In the genomic region with DNA sequence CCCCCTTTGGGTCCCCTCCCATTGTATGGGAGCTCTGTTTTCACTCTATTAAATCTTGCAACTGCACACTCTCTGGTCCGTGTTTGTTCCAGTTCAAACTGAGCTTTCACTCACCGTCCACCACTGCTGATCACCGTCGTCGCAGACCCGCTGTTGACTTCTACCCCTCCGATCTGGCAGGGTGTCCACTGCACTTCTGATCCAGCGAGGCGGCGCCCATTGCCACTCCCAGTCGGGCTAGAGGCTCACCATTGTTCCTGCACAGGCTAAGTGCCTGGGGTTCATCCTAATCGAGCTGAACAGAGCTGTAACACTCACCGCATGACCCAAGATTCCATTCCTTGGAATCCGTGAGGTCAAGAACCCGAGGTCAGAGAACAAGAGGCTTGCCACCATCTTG, we compare ENCODE assay signal across 24 cellular contexts.
"Had no signal": no experiment of that assay in that cellular context is flagged by ENCODE, and none has a peak within 500 bp of the region (broad histone marks: within the 10 kb centered on the region; RNA-seq: fewer than 3 reads in every experiment).

No MANE protein-coding gene starts in this region.

- H3K4me1 Mint-ChIP-seq: immature natural killer cell had no signal

- H3K27me3 ChIP-seq: hepatocyte, left lung had no signal

- H3K27ac ChIP-seq: hepatocyte, left lung, left ventricle myocardium inferior, lower lobe of right lung had no signal

- H3K9me3 ChIP-seq: left lung, lower lobe of right lung, mucosa of descending colon had no signal

- H3K9me3 Mint-ChIP-seq: immature natural killer cell; memory B cell; naive B cell; naive thymus-derived CD8-positive, alpha-beta T cell had no signal

- H3K4me3 Mint-ChIP-seq: immature natural killer cell; memory B cell; mesothelial cell of epicardium; naive B cell; naive thymus-derived CD4-positive, alpha-beta T cell; naive thymus-derived CD8-positive, alpha-beta T cell had no signal

- H3K4me3 ChIP-seq: hepatocyte, left lung, left ventricle myocardium inferior, lower lobe of right lung, lung, mucosa of descending colon had no signal

- H3K27me3 Mint-ChIP-seq: memory B cell; naive B cell; naive thymus-derived CD4-positive, alpha-beta T cell; naive thymus-derived CD8-positive, alpha-beta T cell had no signal

- DNase-seq: hippocampal formation; hypothalamus; immature natural killer cell; islet precursor cell; kidney; kidney glomerular epithelial cell; left cardiac atrium; left colon; left ventricle myocardium inferior; left ventricle myocardium superior; lower lobe of right lung; mammary epithelial cell; mesenchymal stem cell; mesendoderm; midbrain; mucosa of descending colon; naive B cell; naive thymus-derived CD4-positive, alpha-beta T cell; naive thymus-derived CD8-positive, alpha-beta T cell had no signal

- H3K27ac Mint-ChIP-seq: immature natural killer cell; mesothelial cell of epicardium; naive thymus-derived CD4-positive, alpha-beta T cell had no signal
